Comparison of ENCODE assay signal across 26 cellular contexts in genomic region chr5:118863345-118863744, GRCh38.
A peak's percentile ranks its signal among the peaks of the same experiment; 100 is the strongest.
DNase-seq lines count a peak whose midpoint lies in the region; ATAC-seq and TF ChIP-seq lines count a peak whose summit lies in the region.
"Had no signal": no experiment of that assay in that cellular context is flagged by ENCODE, and none has a peak within 500 bp of the region (broad histone marks: within the 10 kb centered on the region; RNA-seq: fewer than 3 reads in every experiment).

No MANE protein-coding gene starts in this region.

- peak overlapping the region; percentile 25 for H3K4me2 ChIP-seq in PC-3 (ENCODE audit: low read length)
- no peak overlapping the region for H3K4me2 ChIP-seq in osteoblast (ENCODE audit: insufficient read depth, low read length)

- DNase-seq in EL (peak; percentile 41), PC-3 (peak; percentile 71), epithelial cell of prostate (ENCODE audit: low read depth, low spot score) (peak; percentile 6), osteoblast (ENCODE audit: insufficient read length, low spot score, missing footprints) (peak; percentile 49), islet precursor cell (no peak)
- DNase-seq: activated CD4-positive, alpha-beta memory T cell treated with anti-CD3 and anti-CD28 coated beads, Interleukin-2, amount 10 ng/mL, durations not matched to agents 7 days and 5 days; activated CD4-positive, alpha-beta T cell treated with anti-CD3 and anti-CD28 coated beads for 1 hour; activated CD8-positive, alpha-beta memory T cell treated with anti-CD3 and anti-CD28 coated beads, Interleukin-2, amount 50 U/mL, for 48 hours; activated naive CD4-positive, alpha-beta T cell treated with anti-CD3 and anti-CD28 coated beads, Interleukin-2, amount 50 U/mL, for 16 hours; Calu3; colonic mucosa; NCI-H1105 treated with DMSO at 0.1 percent for 48 hours; NCI-H2029; NCI-H345; NCI-H82; stimulated activated CD4-positive, alpha-beta T cell treated with anti-CD3 and anti-CD28 coated beads, Interleukin-2, amount 100 ng/mL, for 24 hours; T-helper 17 cell; trophoblast cell had no signal

- peak; percentile 91 for ATAC-seq in PC-3
- no peak for ATAC-seq in GM21390 (IDR thresholded peaks at IDR 0.05; ENCODE audit: unreplicated experiment)
- no peak for ATAC-seq in HG03196 (IDR thresholded peaks at IDR 0.05; ENCODE audit: unreplicated experiment)
- ATAC-seq in HG02870 (IDR thresholded peaks at IDR 0.05; ENCODE audit: unreplicated experiment), result no peak
- ATAC-seq: GM12878, T-helper 17 cell had no signal

- H3K4me3 ChIP-seq in PC-3 (ENCODE audit: low read length) (peak overlapping the region; percentile 1; the same call in 1 of the 2 replicates), osteoblast (ENCODE audit: insufficient read depth, low read length) (no peak overlapping the region)
- H3K4me3 ChIP-seq: cardiac muscle cell, colonic mucosa, esophagus muscularis mucosa, GM12878, SK-N-MC had no signal

- H3K4me1 ChIP-seq in PC-3 (ENCODE audit: insufficient read depth, low read length) (peaks cover 23% of the 10 kb centered on the region), osteoblast (ENCODE audit: insufficient read depth, low read length) (peaks cover 14% of the 10 kb centered on the region)
- H3K4me1 ChIP-seq: colonic mucosa, esophagus muscularis mucosa had no signal

- H3K27ac ChIP-seq in PC-3 (ENCODE audit: low read length) (peak overlapping the region; percentile 82), epithelial cell of prostate (peak overlapping the region; percentile 40), osteoblast (ENCODE audit: low read depth, low read length) (no peak overlapping the region)
- H3K27ac ChIP-seq: C4-2B, cardiac muscle cell, colonic mucosa, esophagus muscularis mucosa, SK-N-MC had no signal

- BruUV-seq in PC-3 (replicated peaks; lab: Mats Ljungman, UMichigan), result no TSS peak

- H3K79me2 ChIP-seq in PC-3 (ENCODE audit: low read length) (no peaks in the 10 kb centered on the region), osteoblast (ENCODE audit: insufficient read depth, low read length) (no peaks in the 10 kb centered on the region)

- peak overlapping the region; percentile 28; the same call in 1 of the 2 replicates for H3K9ac ChIP-seq in PC-3 (ENCODE audit: low read length)

- H3K36me3 ChIP-seq in PC-3 (ENCODE audit: low read depth, low read length) (no peaks in the 10 kb centered on the region), osteoblast (ENCODE audit: insufficient read depth, low read length) (no peaks in the 10 kb centered on the region)
- H3K36me3 ChIP-seq: cardiac muscle cell, colonic mucosa had no signal

- TF ChIP-seq CTCF in PC-3 (conservative IDR thresholded peaks at IDR 0.05; ENCODE audit: low read depth, low read length), result no peak
- no peak for TF ChIP-seq CTCF in osteoblast (IDR thresholded peaks at IDR 0.05; ENCODE audit: extremely low read depth, low read depth, low read length)

- intact Hi-C loops in PC-3 (cut with micrococcal nuclease), result no loop called here

- H2AFZ ChIP-seq in PC-3 (ENCODE audit: low read length), result no peak overlapping the region
- no peak overlapping the region for H2AFZ ChIP-seq in osteoblast (ENCODE audit: low read length)

- CTCF ChIA-PET in PC-3 (lab: Charles Lee), result no interaction called here

- H3K27me3 ChIP-seq in PC-3 (ENCODE audit: low read length), result no peaks in the 10 kb centered on the region
- no peaks in the 10 kb centered on the region for H3K27me3 ChIP-seq in osteoblast (ENCODE audit: insufficient read depth, low read length)
- H3K27me3 ChIP-seq: cardiac muscle cell, colonic mucosa, esophagus muscularis mucosa had no signal

- H4K20me1 ChIP-seq in PC-3 (ENCODE audit: low read length) (no peaks in the 10 kb centered on the region), osteoblast (ENCODE audit: insufficient read depth, low read length) (no peaks in the 10 kb centered on the region)

- POLR2A ChIA-PET in PC-3 (lab: Charles Lee; ENCODE audit: unreplicated experiment), result no interaction called here

- H3K9me3 ChIP-seq in PC-3 (ENCODE audit: low read length), result no peaks in the 10 kb centered on the region
- no peaks in the 10 kb centered on the region for H3K9me3 ChIP-seq in osteoblast (ENCODE audit: low read depth, low read length)
- H3K9me3 ChIP-seq: colonic mucosa, esophagus muscularis mucosa had no signal

- H3K9me2 ChIP-seq in PC-3 (replicated peaks; ENCODE audit: low read length), result no peaks in the 10 kb centered on the region

- peaks cover 5% of the 10 kb centered on the region for H3F3A ChIP-seq in PC-3 (ENCODE audit: low read length, unreplicated experiment)
